In genomic region chr3:194306771-194307640, GRCh38 we compare ENCODE assay signal across 8 cellular contexts. TPM values are rescaled to one million over a fixed set of nuclear protein-coding genes. Genes with fewer than 3 reads are reported as not detected.
DNase-seq lines count a peak whose midpoint lies in the region; ATAC-seq and TF ChIP-seq lines count a peak whose summit lies in the region.

No MANE protein-coding gene starts in this region.

- H3K4me1 ChIP-seq in SJCRH30 = no peaks in the 10 kb centered on the region

- H3K27ac ChIP-seq in SJCRH30 (no peak overlapping the region), WERI-Rb-1 (no peak overlapping the region)

- ATAC-seq in GM19455 (IDR thresholded peaks at IDR 0.05; ENCODE audit: unreplicated experiment) = peak; percentile 54
- peak; percentile 52 for ATAC-seq in HG03378 (IDR thresholded peaks at IDR 0.05; ENCODE audit: unreplicated experiment)
- peak; percentile 85 for ATAC-seq in activated naive CD4-positive, alpha-beta T cell treated with anti-CD3 and anti-CD28 coated beads, Interleukin-2, amount 50 U/mL, for 72 hours

- H3K27me3 ChIP-seq in SJCRH30 = no peaks in the 10 kb centered on the region
- no peaks in the 10 kb centered on the region for H3K27me3 ChIP-seq in WERI-Rb-1 (ENCODE audit: insufficient read depth, low read depth, severe bottlenecking)

- no peaks in the 10 kb centered on the region for H3K36me3 ChIP-seq in SJCRH30
- no peaks in the 10 kb centered on the region for H3K36me3 ChIP-seq in WERI-Rb-1

- TF ChIP-seq CTCF in WERI-Rb-1 (IDR thresholded peaks at IDR 0.05; ENCODE audit: low read depth, low read length) = no peak

- no peak overlapping the region for H3K4me3 ChIP-seq in SJCRH30
- no peak overlapping the region for H3K4me3 ChIP-seq in WERI-Rb-1 (ENCODE audit: low read depth, low read length)

- peaks cover 0 to 6% of the 10 kb centered on the region in 2 donors for H3K36me3 Mint-ChIP-seq in activated naive CD4-positive, alpha-beta T cell treated with anti-CD3 and anti-CD28 coated beads, Interleukin-2, amount 50 U/mL, for 72 hours

- H3K9me3 ChIP-seq in SJCRH30 (replicated peaks) = no peaks in the 10 kb centered on the region
- no peaks in the 10 kb centered on the region for H3K9me3 ChIP-seq in WERI-Rb-1 (ENCODE audit: severe bottlenecking)

- peak overlapping the region; percentile 11 to 81 for H3K27ac Mint-ChIP-seq in activated naive CD4-positive, alpha-beta T cell treated with anti-CD3 and anti-CD28 coated beads, Interleukin-2, amount 50 U/mL, for 72 hours

- DNase-seq in DMS79 (lab: John Stamatoyannopoulos, UW) (peak; percentile 44), NCI-H2227 (lab: John Stamatoyannopoulos, UW; ENCODE audit: unreplicated experiment) (no peak), SJCRH30 (no peak), NCI-H1694 treated with DMSO at 0.1 percent for 48 hours (lab: John Stamatoyannopoulos, UW) (no peak), WERI-Rb-1 (no peak)
- DNase-seq in activated naive CD4-positive, alpha-beta T cell treated with anti-CD3 and anti-CD28 coated beads, Interleukin-2, amount 50 U/mL, for 72 hours (ENCODE audit: low spot score in 2 of 2) = peak; percentile 36 to 57

- peaks cover 0 to 4% of the 10 kb centered on the region in 2 donors for H3K9me3 Mint-ChIP-seq in activated naive CD4-positive, alpha-beta T cell treated with anti-CD3 and anti-CD28 coated beads, Interleukin-2, amount 50 U/mL, for 72 hours

RNA-seq across cellular contexts. Expression of gene CPN2, which starts 44.1 kb away (rescaled TPM):
- not detected for total RNA-seq in activated naive CD4-positive, alpha-beta T cell treated with anti-CD3 and anti-CD28 coated beads, Interleukin-2, amount 50 U/mL, for 72 hours
- total RNA-seq in SJCRH30 (2014; rRNA removed; shearing (Covaris generic)) = not detected in 2 replicates

Comparison
In these comparisons a context has a peak if more than half of its experiments do, and no peak if none do; other contexts are left out.
1. DNase-seq: peak in DMS79 (single experiment) and activated naive CD4-positive, alpha-beta T cell treated with anti-CD3 and anti-CD28 coated beads, Interleukin-2, amount 50 U/mL, for 72 hours (2 of 2); none in NCI-H2227 (single experiment), SJCRH30 (0 of 2), NCI-H1694 treated with DMSO at 0.1 percent for 48 hours (single experiment) and WERI-Rb-1 (single experiment).
2. Peak in every context shown above with its lines, with median percentiles within 50 percentile points of each other: ATAC-seq.